6 cellular contexts compared by ENCODE assay signal in genomic region chr2:10005870-10006247, GRCh38. TPM values are rescaled to one million over a fixed set of nuclear protein-coding genes. Genes with fewer than 3 reads are reported as not detected.
DNase-seq lines count a peak whose midpoint lies in the region; TF ChIP-seq lines count a peak whose summit lies in the region.
"Not testable (repeated sequence)": the region's sequence is repeated elsewhere in the genome, so short reads cannot be mapped to it uniquely, and the experiment has no call there.

No MANE protein-coding gene starts in this region.

- TF ChIP-seq CTCF in WERI-Rb-1 (IDR thresholded peaks at IDR 0.05; ENCODE audit: low read depth, low read length); ascending aorta (IDR thresholded peaks at IDR 0.05); coronary artery (IDR thresholded peaks at IDR 0.05); osteoblast (IDR thresholded peaks at IDR 0.05; ENCODE audit: extremely low read depth, low read depth, low read length); testis (IDR thresholded peaks at IDR 0.05): not testable (repeated sequence)

- WGBS in testis, 2 donors, result 68 to 74% methylated on average over 8 of the region's 8 CpGs

- peak overlapping the region; percentile 38 for H3K4me2 ChIP-seq in BLaER1
- H3K4me2 ChIP-seq in osteoblast (ENCODE audit: insufficient read depth, low read length), result not testable (repeated sequence)

- intact Hi-C loops in ascending aorta (cut with DNase I), result loop anchor here (2.0 kb wide), 2 partner anchors 21 to 31 kb away; no protein-coding TSS in a partner anchor
- intact Hi-C loops in testis (cut with DNase I; ENCODE audit: low total_unique reads), result not testable (repeated sequence)

- H3K9ac ChIP-seq in BLaER1, result not testable (repeated sequence)

- DNase-seq in WERI-Rb-1, result peak; percentile 4
- DNase-seq in ascending aorta (ENCODE audit: low spot score in 2 of 2); coronary artery (ENCODE audit: low spot score): not testable (repeated sequence)
- peak; percentile 21 for DNase-seq in osteoblast (ENCODE audit: insufficient read length, low spot score, missing footprints)
- peak; percentile 70 for DNase-seq in testis

- TF ChIP-seq POLR2A in testis (IDR thresholded peaks at IDR 0.05), result not testable (repeated sequence)

- not testable (repeated sequence) for H3K36me3 ChIP-seq in BLaER1; ascending aorta; osteoblast (ENCODE audit: insufficient read depth, low read length); testis (ENCODE audit: low read depth, missing control alignments)
- peaks cover 26% of the 10 kb centered on the region for H3K36me3 ChIP-seq in WERI-Rb-1

- H3K4me3 ChIP-seq in BLaER1; WERI-Rb-1 (ENCODE audit: low read depth, low read length); osteoblast (ENCODE audit: insufficient read depth, low read length): not testable (repeated sequence)
- H3K4me3 ChIP-seq in ascending aorta, result peak overlapping the region; percentile 38 to 60
- H3K4me3 ChIP-seq in coronary artery, result peak overlapping the region; percentile 65
- peak overlapping the region; percentile 37 to 53 for H3K4me3 ChIP-seq in testis

- not testable (repeated sequence) for H3K9me3 ChIP-seq in BLaER1; WERI-Rb-1 (ENCODE audit: severe bottlenecking); ascending aorta; osteoblast (ENCODE audit: low read depth, low read length); testis

- not testable (repeated sequence) for H2AFZ ChIP-seq in osteoblast (ENCODE audit: low read length)

- not testable (repeated sequence) for H4K20me1 ChIP-seq in BLaER1; osteoblast (ENCODE audit: insufficient read depth, low read length)

- H3K4me1 ChIP-seq in BLaER1, result peaks cover 54% of the 10 kb centered on the region
- H3K4me1 ChIP-seq in ascending aorta, result peaks cover 13 to 44% of the 10 kb centered on the region in 2 donors
- H3K4me1 ChIP-seq in osteoblast (ENCODE audit: insufficient read depth, low read length), result peaks cover 40% of the 10 kb centered on the region
- H3K4me1 ChIP-seq in testis, result peaks cover 22% of the 10 kb centered on the region

- not testable (repeated sequence) for H3K27me3 ChIP-seq in BLaER1; WERI-Rb-1 (ENCODE audit: insufficient read depth, low read depth, severe bottlenecking); ascending aorta; osteoblast (ENCODE audit: insufficient read depth, low read length); testis

- not testable (repeated sequence) for H3K27ac ChIP-seq in BLaER1; WERI-Rb-1; ascending aorta; osteoblast (ENCODE audit: low read depth, low read length); testis
- H3K27ac ChIP-seq in coronary artery, result peak overlapping the region in 1 of 2 donors; percentile 81

- H3K79me2 ChIP-seq in osteoblast (ENCODE audit: insufficient read depth, low read length), result not testable (repeated sequence)

RNA-seq across cellular contexts. Expression of gene KLF11, which starts 37.5 kb away (rescaled TPM):
- total RNA-seq in ascending aorta (37.6 TPM), osteoblast (6.8 and 8.3 TPM in 2 replicates), testis (10 to 100 TPM; 55.0 to 55.3 TPM)
- 72.2 TPM for polyA plus RNA-seq in testis (ENCODE audit: insufficient read depth, low read depth, low replicate concordance)

RNA-seq across cellular contexts. Expression of gene GRHL1, which starts 54.4 kb away (rescaled TPM):
- total RNA-seq in ascending aorta (0.43 TPM), osteoblast (0.29 and 0.36 TPM in 2 replicates), testis (1 to 10 TPM; 8.0 to 8.3 TPM)
- polyA plus RNA-seq in testis (ENCODE audit: insufficient read depth, low read depth, low replicate concordance), result 4.6 TPM
